In genomic region chr4:72971572-72971971, GRCh38 we compare ENCODE assay signal across 13 cellular contexts.
DNase-seq lines count a peak whose midpoint lies in the region; ATAC-seq, FAIRE-seq and TF ChIP-seq lines count a peak whose summit lies in the region.
"Had no signal": no experiment of that assay in that cellular context is flagged by ENCODE, and none has a peak within 500 bp of the region (broad histone marks: within the 10 kb centered on the region; RNA-seq: fewer than 3 reads in every experiment).

No MANE protein-coding gene starts in this region.

- FAIRE-seq in astrocyte (lab: Jason Lieb, UNC) = peak; percentile 80

- no peak for TF ChIP-seq CTCF in astrocyte (IDR thresholded peaks at IDR 0.05; ENCODE audit: insufficient read depth, low read depth, low read length)

- no peaks in the 10 kb centered on the region for H4K20me1 ChIP-seq in astrocyte (ENCODE audit: insufficient read depth, low read length)

- no peaks in the 10 kb centered on the region for H3K27me3 Mint-ChIP-seq in astrocyte (ENCODE audit: low read depth, unreplicated experiment)

- H2AFZ ChIP-seq in ACC112 (ENCODE audit: low read length, unreplicated experiment) = peak overlapping the region; percentile 93
- H2AFZ ChIP-seq in astrocyte (ENCODE audit: low read depth, low read length) = peak overlapping the region; percentile 71

- H3K4me1 ChIP-seq in ACC112 (ENCODE audit: control insufficient read depth, insufficient read depth, low read length, unreplicated experiment) (peaks cover 49% of the 10 kb centered on the region), astrocyte (ENCODE audit: insufficient read depth, low read length) (peaks cover 36% of the 10 kb centered on the region)

- peaks cover 3% of the 10 kb centered on the region for H3K9me3 ChIP-seq in astrocyte (ENCODE audit: insufficient read depth, low read depth, low read length)

- DNase-seq in HS-5 (ENCODE audit: low read depth) = peak; percentile 73
- DNase-seq in astrocyte (ENCODE audit: low read depth) = peak; percentile 97
- DNase-seq in glomerular visceral epithelial cell (ENCODE audit: extremely low spot score) = peak; percentile 82
- DNase-seq in C1 segment of cervical spinal cord (lab: John Stamatoyannopoulos, UW) = no peak
- no peak for DNase-seq in activated effector memory CD4-positive, alpha-beta T cell treated with Interleukin-2 at 50 U/mL for 16 hours
- DNase-seq in NAMALWA (ENCODE audit: low spot score) = no peak
- DNase-seq: GF-D8; Karpas-422; naive thymus-derived CD4-positive, alpha-beta T cell; SHP77; stimulated activated CD4-positive, alpha-beta T cell treated with anti-CD3 and anti-CD28 coated beads, Interleukin-12 subunit alpha, Interleukin-12 subunit beta, amount 100 ng/mL, for 4 hours had no signal

- no peaks in the 10 kb centered on the region for H3K79me2 ChIP-seq in ACC112 (ENCODE audit: control insufficient read depth, insufficient read depth, low read length, unreplicated experiment)
- H3K79me2 ChIP-seq in astrocyte (ENCODE audit: insufficient read depth, low read length) = no peaks in the 10 kb centered on the region

- H3K4me3 Mint-ChIP-seq in astrocyte (ENCODE audit: unreplicated experiment) = no peak overlapping the region
- H3K4me3 Mint-ChIP-seq: naive thymus-derived CD4-positive, alpha-beta T cell had no signal

- H3K36me3 Mint-ChIP-seq in astrocyte (ENCODE audit: low read depth, unreplicated experiment) = no peaks in the 10 kb centered on the region
- H3K36me3 Mint-ChIP-seq: naive thymus-derived CD4-positive, alpha-beta T cell had no signal

- H3K9me3 Mint-ChIP-seq in astrocyte (ENCODE audit: unreplicated experiment) = no peaks in the 10 kb centered on the region
- H3K9me3 Mint-ChIP-seq: naive thymus-derived CD4-positive, alpha-beta T cell had no signal

- H3K36me3 ChIP-seq in ACC112 (ENCODE audit: insufficient read depth, low read length) (peaks cover 3% of the 10 kb centered on the region; the same call in 1 of the 2 replicates), astrocyte (ENCODE audit: insufficient read depth, low read length) (no peaks in the 10 kb centered on the region)

- H3K4me3 ChIP-seq in ACC112 (ENCODE audit: low read depth, low read length) (peak overlapping the region; percentile 5), astrocyte (ENCODE audit: insufficient read depth, low read depth, low read length) (no peak overlapping the region)

- H3K27ac Mint-ChIP-seq in astrocyte (ENCODE audit: unreplicated experiment) = peak overlapping the region; percentile 93
- H3K27ac Mint-ChIP-seq: naive thymus-derived CD4-positive, alpha-beta T cell had no signal

- H3K4me1 Mint-ChIP-seq in astrocyte (ENCODE audit: low read depth, unreplicated experiment) = peaks cover 31% of the 10 kb centered on the region

- peak overlapping the region; percentile 27 for H3K9ac ChIP-seq in astrocyte (ENCODE audit: low read length)

- H3K27ac ChIP-seq in ACC112 (ENCODE audit: low read depth, low read length) = peak overlapping the region; percentile 79
- H3K27ac ChIP-seq in astrocyte (ENCODE audit: low read depth, low read length) = peak overlapping the region; percentile 74

- no peak for ATAC-seq in GM21786 (IDR thresholded peaks at IDR 0.05; ENCODE audit: unreplicated experiment)
- ATAC-seq: naive thymus-derived CD4-positive, alpha-beta T cell had no signal

- peak overlapping the region; percentile 69 for H3K4me2 ChIP-seq in astrocyte (ENCODE audit: low read length)

- no peaks in the 10 kb centered on the region for H3K27me3 ChIP-seq in ACC112 (ENCODE audit: insufficient read depth, low read length)
- no peaks in the 10 kb centered on the region for H3K27me3 ChIP-seq in astrocyte (ENCODE audit: insufficient read depth, low read length)

Comparison
In these comparisons a context has a peak if more than half of its experiments do, and no peak if none do; other contexts are left out.
1. DNase-seq: peak in HS-5 (single experiment), astrocyte (single experiment) and glomerular visceral epithelial cell (single experiment); none in C1 segment of cervical spinal cord (0 of 14), activated effector memory CD4-positive, alpha-beta T cell treated with Interleukin-2 at 50 U/mL for 16 hours (single experiment) and NAMALWA (single experiment).